Comparison of ENCODE assay signal across 8 cellular contexts in genomic region chr3:105214575-105214974, GRCh38.
"Had no signal": no experiment of that assay in that cellular context is flagged by ENCODE, and none has a peak within 500 bp of the region (broad histone marks: within the 10 kb centered on the region; RNA-seq: fewer than 3 reads in every experiment).

No MANE protein-coding gene starts in this region.

- H3K9ac ChIP-seq: GM23248 had no signal

- ATAC-seq: HCT116, K562 had no signal

- H3K4me1 ChIP-seq: HAP-1 had no signal

- H3K27ac Mint-ChIP-seq: HFFc6 had no signal

- H3K36me3 ChIP-seq: HAP-1 had no signal

- H3K27ac ChIP-seq: GM23248 had no signal

- H3K4me3 Mint-ChIP-seq: HFFc6 had no signal

- H3K9me3 ChIP-seq: HAP-1 had no signal

- H2AFZ ChIP-seq: GM23248 had no signal

- H3K4me3 ChIP-seq: GM23248, HAP-1, K562 had no signal

- H3K9me3 Mint-ChIP-seq: HFFc6 had no signal

- DNase-seq: GM23248, GOT3, H7, HFFc6, IMR-90 had no signal
